1 cellular context compared by ENCODE assay signal in the genomic region with DNA sequence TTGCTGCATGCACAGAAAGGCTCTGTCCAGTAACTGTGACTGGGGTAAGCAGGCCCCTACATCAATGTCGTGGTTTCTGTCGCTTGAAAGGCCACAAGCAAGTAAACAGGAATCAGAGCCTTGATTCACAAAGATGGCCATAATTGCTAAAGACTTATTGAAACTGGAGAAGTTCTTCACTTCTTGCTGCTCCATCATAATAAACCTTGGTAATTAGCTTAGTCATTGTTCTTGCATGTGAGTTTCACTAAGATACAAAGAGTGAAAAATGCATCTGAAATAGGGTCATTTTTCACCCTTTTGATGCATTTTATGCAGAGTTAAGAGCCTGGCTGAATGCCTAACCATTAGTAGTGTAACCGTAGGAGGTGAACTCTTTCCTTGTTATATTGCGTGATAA.
A peak's percentile ranks its signal among the peaks of the same experiment; 100 is the strongest.
TF ChIP-seq lines count a peak whose summit lies in the region.

No MANE protein-coding gene starts in this region.

TF ChIP-seq in IMR-90, 13 proteins besides CTCF, POLR2A, EP300 and RAD21:
- TF ChIP-seq CEBPB (IDR thresholded peaks at IDR 0.05; ENCODE audit: low read depth, low read length), result no peak
- peak; percentile 69 for TF ChIP-seq NFE2L2 (IDR thresholded peaks at IDR 0.05; ENCODE audit: low read depth, low read length)
